ENCODE assay signal across 29 cellular contexts in genomic region chr7:128838109-128838779, GRCh38. TPM values are rescaled to one million over a fixed set of nuclear protein-coding genes. Genes with fewer than 3 reads are reported as not detected.
DNase-seq lines count a peak whose midpoint lies in the region; ATAC-seq, FAIRE-seq and TF ChIP-seq lines count a peak whose summit lies in the region.
"Had no signal": no experiment of that assay in that cellular context is flagged by ENCODE, and none has a peak within 500 bp of the region (broad histone marks: within the 10 kb centered on the region; RNA-seq: fewer than 3 reads in every experiment).

No MANE protein-coding gene starts in this region.

- no peak for FAIRE-seq in GM12878 (lab: Jason Lieb, UNC)
- FAIRE-seq: bronchial epithelial cell, HTR-8/SVneo, small intestine had no signal

- CTCF ChIA-PET in GM12878 (lab: Yijun Ruan, JAX): no interaction called here

- H2AFZ ChIP-seq in GM12878 (ENCODE audit: control insufficient read depth, low read depth, low read length): no peak overlapping the region

- peak; percentile 10 for DNase-seq in GM13977 (ENCODE audit: low spot score)
- DNase-seq in GM12878 (ENCODE audit: low read depth, low spot score): no peak
- DNase-seq in right cardiac atrium: peak in 2 of 3 donors; percentile 8 to 63
- peak in 1 of 2 donors; percentile 28 for DNase-seq in gastrocnemius medialis
- no peak for DNase-seq in cerebellar nuclear complex (lab: John Stamatoyannopoulos, UW)
- no peak for DNase-seq in SIG-M5 treated with dmso at 0.1 percent for 504 hours (lab: John Stamatoyannopoulos, UW; ENCODE audit: unreplicated experiment)
- DNase-seq in NCI-H524 treated with DMSO at 0.1 percent for 48 hours (lab: John Stamatoyannopoulos, UW): no peak
- DNase-seq in left lobe of liver (ENCODE audit: low spot score): no peak
- DNase-seq: activated CD4-positive, alpha-beta T cell treated with anti-CD3 and anti-CD28 coated beads for 1 hour; activated CD8-positive, alpha-beta memory T cell treated with anti-CD3 and anti-CD28 coated beads for 24 hours; activated gamma-delta T cell treated with Interleukin-2 at 50 U/mL for 16 hours; activated T-cell treated with anti-CD3 and anti-CD28 coated beads, Interleukin-2, amount 50 U/mL, for 24 hours; amniotic stem cell; C1 segment of cervical spinal cord; Caco-2; dermis blood vessel endothelial cell; DND-41; H9; head of caudate nucleus; MV-4-11; NCI-H510A treated with DMSO at 0.1 percent for 48 hours; NK-92 treated with Interleukin-12 subunit alpha and Interleukin-12 subunit beta, amount 100 ng/mL, for 24 hours; SJCRH30; small intestine; stimulated activated CD4-positive, alpha-beta T cell treated with anti-CD3 and anti-CD28 coated beads, Interleukin-1b, Interleukin-23, amount 100 ng/mL, for 48 hours had no signal

- no peak for TF ChIP-seq EP300 in GM12878 (IDR thresholded peaks at IDR 0.05; ENCODE audit: borderline replicate concordance in 1 of 2, control insufficient read depth in 1 of 2, low read depth in 2 of 2, low read length in 2 of 2)

- 49% methylated on average over 22 of the region's 22 CpGs for WGBS in GM12878 (ENCODE audit: insufficient coverage, insufficient replicate concordance, low lambda C conversion rate, missing lambda C conversion rate)
- WGBS in right cardiac atrium: 89% methylated on average over 22 of the region's 22 CpGs

- no TSS peak for BruUV-seq in GM12878 (replicated peaks; lab: Mats Ljungman, UMichigan)

- RAD21 ChIA-PET in GM12878 (lab: Charles Lee; ENCODE audit: unreplicated experiment): no interaction called here

- SMC1A ChIA-PET in GM12878 (lab: Charles Lee; ENCODE audit: uncharacterized antibody, unreplicated experiment): no interaction called here

- H3K27ac ChIP-seq in GM12878 (ENCODE audit: control insufficient read depth, insufficient read depth) (no peak overlapping the region), right cardiac atrium (ENCODE audit: low read length) (no peak overlapping the region), gastrocnemius medialis (peak overlapping the region; percentile 92 to 99 (median 98))
- H3K27ac ChIP-seq: SJCRH30, suprapubic skin had no signal

- no peak for TF ChIP-seq RAD21 in GM12878 (IDR thresholded peaks at IDR 0.05; ENCODE audit: insufficient read depth, low read depth, low read length)

- ATAC-seq in GM12878: no peak
- ATAC-seq in right cardiac atrium: no peak
- no peak for ATAC-seq in gastrocnemius medialis
- ATAC-seq in left lobe of liver: no peak
- ATAC-seq: Panc1 had no signal

- TF ChIP-seq POLR2A in GM12878 (IDR thresholded peaks at IDR 0.05; ENCODE audit: low read depth, low read length) (no peak), gastrocnemius medialis (IDR thresholded peaks at IDR 0.05) (no peak)

- no peaks in the 10 kb centered on the region for H3K79me2 ChIP-seq in GM12878 (ENCODE audit: control insufficient read depth, insufficient read depth, low read length)

- H3K4me1 ChIP-seq in GM12878 (ENCODE audit: control insufficient read depth, insufficient read depth, low read length) (no peaks in the 10 kb centered on the region; the same call in 1 of the 2 replicates), right cardiac atrium (ENCODE audit: control insufficient read depth, insufficient read depth, low read length) (no peaks in the 10 kb centered on the region), gastrocnemius medialis (peaks cover 51 to 61% of the 10 kb centered on the region in 2 donors)
- H3K4me1 ChIP-seq: Caco-2 had no signal

- H3K9me3 ChIP-seq in GM12878 (replicated peaks; ENCODE audit: control insufficient read depth, insufficient read depth, low read length) (no peaks in the 10 kb centered on the region), right cardiac atrium (ENCODE audit: control insufficient read depth, low read length) (no peaks in the 10 kb centered on the region), gastrocnemius medialis (no peaks in the 10 kb centered on the region)
- H3K9me3 ChIP-seq: Caco-2, SJCRH30, suprapubic skin had no signal

- H4K20me1 ChIP-seq in GM12878 (ENCODE audit: control insufficient read depth, insufficient read depth): no peaks in the 10 kb centered on the region

- in situ Hi-C loops in GM13977 (cut with MboI; ENCODE audit: low pct_unique_long_range_greater_than_20kb, low sequenced_read_pairs, unreplicated experiment) (no loop called here), GM12878 (cut with MboI) (no loop called here), gastrocnemius medialis (cut with MboI; ENCODE audit: low sequenced_read_pairs in 4 of 4) (no loop called here)

- no peak overlapping the region for H3K9ac ChIP-seq in GM12878 (ENCODE audit: control insufficient read depth, insufficient read depth, low read length)

- H3K36me3 ChIP-seq in GM12878 (ENCODE audit: control insufficient read depth in 2 of 2, insufficient read depth in 2 of 2, low read length in 1 of 2) (no peaks in the 10 kb centered on the region), gastrocnemius medialis (peaks cover 0 to 88% of the 10 kb centered on the region in 2 donors)

- no peak overlapping the region for H3K4me2 ChIP-seq in GM12878 (ENCODE audit: control insufficient read depth, insufficient read depth)

- intact Hi-C loops in GM12878 (cut with micrococcal nuclease; ENCODE audit: unreplicated experiment) (no loop called here), right cardiac atrium (cut with DNase I) (no loop called here), gastrocnemius medialis (cut with DNase I; ENCODE audit: low total_unique reads) (no loop called here)

- POLR2A ChIA-PET in GM12878 (lab: Charles Lee): no interaction called here

- H3K27me3 ChIP-seq in GM12878 (replicated peaks in 1 of 2; ENCODE audit: control insufficient read depth in 2 of 2, insufficient read depth in 2 of 2, low read length in 1 of 2) (no peaks in the 10 kb centered on the region; a peak in 2 of 4 replicates), right cardiac atrium (ENCODE audit: control insufficient read depth, insufficient read depth) (no peaks in the 10 kb centered on the region), gastrocnemius medialis (no peaks in the 10 kb centered on the region)
- H3K27me3 ChIP-seq: SJCRH30, suprapubic skin had no signal

- H3K4me3 ChIP-seq in GM12878 (no peak overlapping the region), right cardiac atrium (ENCODE audit: low read length) (no peak overlapping the region), gastrocnemius medialis (no peak overlapping the region)
- H3K4me3 ChIP-seq: SJCRH30, suprapubic skin had no signal

- TF ChIP-seq CTCF in GM13977 (IDR thresholded peaks at IDR 0.05; ENCODE audit: extremely low read depth, insufficient read depth, missing control alignments) (no peak), GM12878 (IDR thresholded peaks at IDR 0.05 in 2 of 3, conservative IDR thresholded peaks at IDR 0.05 in 1 of 3; ENCODE audit: control insufficient read depth in 2 of 3, extremely low read depth in 1 of 3, insufficient read depth in 1 of 3, low read depth in 3 of 3, low read length in 3 of 3) (no peak), gastrocnemius medialis (IDR thresholded peaks at IDR 0.05 in 4 of 5, conservative IDR thresholded peaks at IDR 0.05 in 1 of 5) (no peak)

RNA-seq across cellular contexts. Expression of gene FLNC, which starts 8.0 kb away (rescaled TPM):
- total RNA-seq in GM12878 (2013; cell fraction: nucleolus; rRNA removed): 0.04 TPM in 1 of 2 replicates, not detected in the other
- 0.05 and 0.11 TPM in 2 replicates for total RNA-seq in GM12878 (2014; rRNA removed)
- 0.09 TPM in 1 of 2 replicates, not detected in the other for total RNA-seq in GM12878 (2014; rRNA removed; fragmentation: Illumina TruSeq; extraction: Trizol)
- total RNA-seq in GM12878 (2021): 0.21 and 0.32 TPM in 2 replicates
- 0.07 TPM for polyA plus RNA-seq in GM12878 (2011; ENCODE audit: low read depth)
- polyA plus RNA-seq in GM12878 (2011; rRNA removed): not detected in 2 replicates
- polyA plus RNA-seq in GM12878 (2011; cell fraction: cytosol; rRNA removed): not detected in 2 replicates
- 0.03 TPM in 1 of 2 replicates, not detected in the other for polyA plus RNA-seq in GM12878 (2011; cell fraction: nucleus; rRNA removed)
- 0.12 and 0.17 TPM in 2 replicates for polyA plus RNA-seq in GM12878 (2012)
- 0.01 TPM in 1 of 2 replicates, not detected in the other for polyA plus RNA-seq in GM12878 (2014; fragmentation: Illumina TruSeq; extraction: Trizol)
- under 1 TPM in 1 of 2 experiments, not detected in 1; 0.02 TPM for polyA plus RNA-seq in GM12878 (2014; fragmentation: Nextera tagmentation; extraction: Ambion mirVana)
- polyA plus RNA-seq in GM12878 (2014; rRNA removed): 0.01 and 0.06 TPM in 2 replicates
- polyA plus RNA-seq in GM12878 (2016; fragmentation: Nextera tagmentation; extraction: Ambion mirVana): under 1 TPM; 0.03 to 0.08 TPM
- 0.05 and 0.07 TPM in 2 replicates for polyA minus RNA-seq in GM12878 (2011; rRNA and poly(A)+ RNA removed)
- 0.13 TPM in 1 of 2 replicates, not detected in the other for polyA minus RNA-seq in GM12878 (2011; cell fraction: cytosol; rRNA and poly(A)+ RNA removed)
- polyA minus RNA-seq in GM12878 (2011; cell fraction: nucleus; rRNA and poly(A)+ RNA removed): 0.19 TPM in 1 of 2 replicates, not detected in the other
- total RNA-seq in right cardiac atrium: 100 to 1,000 TPM; 244 to 358 (median 285) TPM
- 216 TPM for polyA plus RNA-seq in right cardiac atrium
- 1,000 to 10,000 TPM; 1,071 to 4,398 (median 2,381) TPM for total RNA-seq in gastrocnemius medialis
- total RNA-seq in left lobe of liver: 0.55 TPM

RNA-seq across cellular contexts. Expression of gene ATP6V1F, which starts 24.4 kb away (rescaled TPM):
- 10.0 and 12.5 TPM in 2 replicates for total RNA-seq in GM12878 (2013; cell fraction: nucleolus; rRNA removed)
- total RNA-seq in GM12878 (2014; rRNA removed) (123 and 126 TPM in 2 replicates), GM12878 (2014; rRNA removed; fragmentation: Illumina TruSeq; extraction: Trizol) (108 and 111 TPM in 2 replicates), GM12878 (2021) (143 and 155 TPM in 2 replicates), right cardiac atrium (100 to 1,000 TPM; 127 to 139 (median 134) TPM), gastrocnemius medialis (10 to 100 TPM; 79.3 to 99.2 (median 82.3) TPM), left lobe of liver (28.2 TPM)
- 304 TPM for polyA plus RNA-seq in GM12878 (2011; ENCODE audit: low read depth)
- polyA plus RNA-seq in GM12878 (2011; rRNA removed) (121 and 194 TPM in 2 replicates), GM12878 (2014; fragmentation: Illumina TruSeq; extraction: Trizol) (62.7 and 179 TPM in 2 replicates), GM12878 (2014; fragmentation: Nextera tagmentation; extraction: Ambion mirVana) (100 to 1,000 TPM; 246 to 343 TPM), GM12878 (2014; rRNA removed) (211 and 223 TPM in 2 replicates), GM12878 (2016; fragmentation: Nextera tagmentation; extraction: Ambion mirVana) (100 to 1,000 TPM; 286 TPM), right cardiac atrium (224 TPM)
- polyA plus RNA-seq in GM12878 (2011; cell fraction: cytosol; rRNA removed): 318 and 402 TPM in 2 replicates
- polyA plus RNA-seq in GM12878 (2011; cell fraction: nucleus; rRNA removed): 124 and 144 TPM in 2 replicates
- 206 and 310 TPM in 2 replicates for polyA plus RNA-seq in GM12878 (2012)
- polyA minus RNA-seq in GM12878 (2011; rRNA and poly(A)+ RNA removed): 40.6 and 67.1 TPM in 2 replicates
- polyA minus RNA-seq in GM12878 (2011; cell fraction: cytosol; rRNA and poly(A)+ RNA removed): 18.7 and 20.3 TPM in 2 replicates
- polyA minus RNA-seq in GM12878 (2011; cell fraction: nucleus; rRNA and poly(A)+ RNA removed): 17.5 and 22.7 TPM in 2 replicates

RNA-seq across cellular contexts. Expression of gene CCDC136, which starts 46.5 kb away (rescaled TPM):
- 20.7 and 21.1 TPM in 2 replicates for total RNA-seq in GM12878 (2013; cell fraction: nucleolus; rRNA removed)
- 0.71 and 1.6 TPM in 2 replicates for total RNA-seq in GM12878 (2014; rRNA removed)
- total RNA-seq in GM12878 (2014; rRNA removed; fragmentation: Illumina TruSeq; extraction: Trizol): 1.7 and 2.3 TPM in 2 replicates
- 1.8 and 2.8 TPM in 2 replicates for total RNA-seq in GM12878 (2021)
- 1.1 TPM for polyA plus RNA-seq in GM12878 (2011; ENCODE audit: low read depth)
- 3.6 and 4.8 TPM in 2 replicates for polyA plus RNA-seq in GM12878 (2011; rRNA removed)
- 1.3 and 3.1 TPM in 2 replicates for polyA plus RNA-seq in GM12878 (2011; cell fraction: cytosol; rRNA removed)
- 16.7 and 18.0 TPM in 2 replicates for polyA plus RNA-seq in GM12878 (2011; cell fraction: nucleus; rRNA removed)
- polyA plus RNA-seq in GM12878 (2012): 1.3 and 1.9 TPM in 2 replicates
- 1.3 and 1.6 TPM in 2 replicates for polyA plus RNA-seq in GM12878 (2014; fragmentation: Illumina TruSeq; extraction: Trizol)
- under 1 TPM; 0.32 to 0.33 TPM for polyA plus RNA-seq in GM12878 (2014; fragmentation: Nextera tagmentation; extraction: Ambion mirVana)
- 2.1 and 3.0 TPM in 2 replicates for polyA plus RNA-seq in GM12878 (2014; rRNA removed)
- 1 to 10 TPM in 1 of 2 experiments, under 1 TPM in 1; 0.87 to 1.2 TPM for polyA plus RNA-seq in GM12878 (2016; fragmentation: Nextera tagmentation; extraction: Ambion mirVana)
- 2.7 and 4.2 TPM in 2 replicates for polyA minus RNA-seq in GM12878 (2011; rRNA and poly(A)+ RNA removed)
- 0.83 and 2.4 TPM in 2 replicates for polyA minus RNA-seq in GM12878 (2011; cell fraction: cytosol; rRNA and poly(A)+ RNA removed)
- 3.5 and 8.1 TPM in 2 replicates for polyA minus RNA-seq in GM12878 (2011; cell fraction: nucleus; rRNA and poly(A)+ RNA removed)
- total RNA-seq in right cardiac atrium: 1 to 10 TPM; 2.5 to 6.9 (median 5.4) TPM
- 5.7 TPM for polyA plus RNA-seq in right cardiac atrium
- 10 to 100 TPM in 2 of 4 donors, 1 to 10 TPM in 1, under 1 TPM in 1; 0.61 to 15.8 (median 9.3) TPM for total RNA-seq in gastrocnemius medialis
- 0.40 TPM for total RNA-seq in left lobe of liver

Comparison
In these comparisons a context has a peak if more than half of its experiments do, and no peak if none do; other contexts are left out.
1. DNase-seq: peak in GM13977 (single experiment) and right cardiac atrium (2 of 3); none in GM12878 (single experiment), cerebellar nuclear complex (0 of 2), SIG-M5 treated with dmso at 0.1 percent for 504 hours (single experiment), NCI-H524 treated with DMSO at 0.1 percent for 48 hours (single experiment) and left lobe of liver (single experiment).
2. H3K27ac ChIP-seq: peak in gastrocnemius medialis (4 of 4); none in GM12878 (single experiment) and right cardiac atrium (single experiment).
3. RNA of gene FLNC, which starts 8.0 kb away (total RNA-seq): 1,071 to 4,398 TPM in gastrocnemius medialis and 244 to 358 TPM in right cardiac atrium; 0.55 TPM in left lobe of liver (single experiment) and 0.04 to 0.32 TPM in GM12878; every median in the first group is over 100 times any median in the second.